2 cellular contexts compared by ENCODE assay signal in genomic region chr16:51180719-51181494, GRCh38.
TF ChIP-seq lines count a peak whose summit lies in the region.

No MANE protein-coding gene starts in this region.

TF ChIP-seq in H1, 55 proteins besides CTCF, POLR2A, EP300 and RAD21:
- peak; percentile 28 for TF ChIP-seq CHD7 (IDR thresholded peaks at IDR 0.05; ENCODE audit: insufficient replicate concordance, low read length)
- no peak for TF ChIP-seq TAF7 (optimal IDR thresholded peaks at IDR 0.05; ENCODE audit: borderline replicate concordance, low read depth, low read length)
- TF ChIP-seq RBBP5 (IDR thresholded peaks at IDR 0.05; ENCODE audit: borderline replicate concordance, low read depth, low read length), result no peak
- peak; percentile 43; the same call in 1 of the 2 replicates for TF ChIP-seq CEBPB (IDR thresholded peaks at IDR 0.05; ENCODE audit: low read depth, low read length)
- TF ChIP-seq SAP30 (IDR thresholded peaks at IDR 0.05; ENCODE audit: insufficient read depth, insufficient replicate concordance, low read length), result no peak

TF ChIP-seq in liver, 16 proteins besides CTCF, POLR2A, EP300 and RAD21:
- TF ChIP-seq FOXA1 (IDR thresholded peaks at IDR 0.05) (no peak), RXRA (IDR thresholded peaks at IDR 0.05) (peak; percentile 21 to 45), HNF4A (conservative IDR thresholded peaks at IDR 0.05) (peak; percentile 90 to 92), NR2F2 (IDR thresholded peaks at IDR 0.05) (no peak), HNF4G (IDR thresholded peaks at IDR 0.05) (peak; percentile 58)
